ENCODE assay signal across 8 cellular contexts in the genomic region with DNA sequence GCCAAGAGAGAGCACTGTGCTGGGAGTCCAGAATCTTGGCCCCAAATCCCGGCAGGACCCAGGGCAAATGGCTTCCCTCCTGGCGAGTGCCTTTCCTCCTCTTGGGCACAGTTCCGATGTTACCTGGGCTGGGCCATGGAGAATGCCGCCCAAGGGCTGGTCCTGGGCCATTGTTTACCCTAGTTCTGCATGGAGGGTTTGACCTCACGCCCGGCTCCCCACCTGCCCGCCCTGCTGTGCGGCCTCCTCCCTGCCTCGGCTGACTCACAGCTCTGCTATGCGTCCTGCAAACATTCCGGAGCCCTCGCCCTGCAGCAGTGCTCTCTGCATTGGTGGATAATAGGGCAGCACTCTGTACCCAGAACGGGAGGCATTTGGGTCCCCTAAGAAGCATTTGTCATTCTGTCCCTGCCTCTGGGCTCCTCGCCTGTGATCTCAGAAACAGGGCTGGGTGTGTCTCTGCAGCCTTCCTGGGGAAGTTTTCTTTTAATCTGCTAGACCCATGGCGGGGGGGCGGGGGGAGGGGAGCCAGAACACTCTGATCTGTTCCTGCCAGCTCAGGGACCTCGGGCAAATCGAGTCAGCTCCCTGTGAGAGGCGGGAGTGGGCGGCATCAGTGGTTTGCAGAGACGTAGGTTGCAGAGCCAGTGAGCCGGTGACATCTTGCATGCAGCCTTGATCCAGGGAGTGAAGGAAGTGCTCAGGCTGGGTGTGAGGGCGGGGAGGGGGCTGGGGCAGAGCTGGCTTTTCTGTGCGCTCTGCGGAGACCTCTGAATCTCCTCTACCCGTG. TPM values are rescaled to one million over a fixed set of nuclear protein-coding genes. Genes with fewer than 3 reads are reported as not detected.
DNase-seq lines count a peak whose midpoint lies in the region; ATAC-seq and TF ChIP-seq lines count a peak whose summit lies in the region.

No MANE protein-coding gene starts in this region.

- no peak overlapping the region for H3K9ac ChIP-seq in skeletal muscle satellite cell (ENCODE audit: low read depth, low read length)

- H3K27me3 ChIP-seq in SJSA1 (replicated peaks) (no peaks in the 10 kb centered on the region), left ventricle myocardium inferior (ENCODE audit: low read depth) (no peaks in the 10 kb centered on the region), skeletal muscle satellite cell (ENCODE audit: control insufficient read depth, insufficient read depth, low read length) (no peaks in the 10 kb centered on the region)

- H3K36me3 ChIP-seq in SJSA1, result peaks cover under 1% of the 10 kb centered on the region; the same call in 1 of the 2 replicates
- H3K36me3 ChIP-seq in left ventricle myocardium inferior, result no peaks in the 10 kb centered on the region
- H3K36me3 ChIP-seq in skeletal muscle satellite cell (ENCODE audit: insufficient read depth, low read length), result no peaks in the 10 kb centered on the region

- no peaks in the 10 kb centered on the region for H3K27me3 Mint-ChIP-seq in activated naive CD8-positive, alpha-beta T cell

- TF ChIP-seq CTCF in GM12865 (IDR thresholded peaks at IDR 0.05; ENCODE audit: insufficient read depth, low read depth, low read length, missing control alignments) (no peak), left ventricle myocardium inferior (IDR thresholded peaks at IDR 0.05; ENCODE audit: borderline replicate concordance) (no peak)

- peaks cover 2% of the 10 kb centered on the region for H3K36me3 Mint-ChIP-seq in activated naive CD8-positive, alpha-beta T cell

- peak overlapping the region; percentile 60 for H3K4me2 ChIP-seq in skeletal muscle satellite cell (ENCODE audit: low read length)

- H3K4me1 ChIP-seq in SJSA1 (replicated peaks) (peaks cover 41% of the 10 kb centered on the region), left ventricle myocardium inferior (peaks cover 40% of the 10 kb centered on the region), skeletal muscle satellite cell (ENCODE audit: control insufficient read depth, insufficient read depth, low read length) (peaks cover 20% of the 10 kb centered on the region)

- peaks cover 3% of the 10 kb centered on the region for H3K9me3 Mint-ChIP-seq in activated naive CD8-positive, alpha-beta T cell (ENCODE audit: low read depth)

- DNase-seq in GM12865 (ENCODE audit: low read depth), result peak; percentile 33
- DNase-seq in SJSA1 (ENCODE audit: low read depth in 1 of 2, low spot score in 2 of 2), result peak; percentile 99 to 100
- peak; percentile 71 for DNase-seq in left ventricle myocardium inferior

- H3K4me3 ChIP-seq in GM12865 (ENCODE audit: low read depth, low read length) (no peak overlapping the region), SJSA1 (no peak overlapping the region), left ventricle myocardium inferior (peak overlapping the region; percentile 29), skeletal muscle satellite cell (ENCODE audit: low read length) (peak overlapping the region; percentile 32)

- ATAC-seq in GM19463 (IDR thresholded peaks at IDR 0.05; ENCODE audit: unreplicated experiment), result no peak
- ATAC-seq in HG03469 (IDR thresholded peaks at IDR 0.05; ENCODE audit: unreplicated experiment), result no peak
- no peak for ATAC-seq in GM19467 (IDR thresholded peaks at IDR 0.05; ENCODE audit: unreplicated experiment)

- H3K27ac Mint-ChIP-seq in activated naive CD8-positive, alpha-beta T cell, result peak overlapping the region; percentile 81

- intact Hi-C loops in left ventricle myocardium inferior (cut with micrococcal nuclease), result no loop called here

- peaks cover 41% of the 10 kb centered on the region for H3K4me1 Mint-ChIP-seq in activated naive CD8-positive, alpha-beta T cell (ENCODE audit: low read depth)

- H3K4me3 Mint-ChIP-seq in activated naive CD8-positive, alpha-beta T cell, result peak overlapping the region; percentile 68

- H3K27ac ChIP-seq in SJSA1 (peak overlapping the region; percentile 40), left ventricle myocardium inferior (replicated peaks) (peak overlapping the region; percentile 89)

- H3K9me3 ChIP-seq in SJSA1 (replicated peaks) (peaks cover 2% of the 10 kb centered on the region), left ventricle myocardium inferior (replicated peaks) (peaks cover 13% of the 10 kb centered on the region), skeletal muscle satellite cell (replicated peaks; ENCODE audit: low read length) (peaks cover 6% of the 10 kb centered on the region)

RNA-seq across cellular contexts. Expression of gene SMIM38, which starts 32.9 kb away (rescaled TPM):
- 0.38 and 0.50 TPM in 2 replicates for total RNA-seq in SJSA1 (2014; rRNA removed; shearing (Covaris generic))
- not detected for total RNA-seq in left ventricle myocardium inferior
- not detected in 2 replicates for total RNA-seq in skeletal muscle satellite cell (2012; rRNA removed)

Comparison
In these comparisons a context has a peak if more than half of its experiments do, and no peak if none do; other contexts are left out.
1. DNase-seq: peak in every context shown above with its lines; median percentile 100 in SJSA1; 71 in left ventricle myocardium inferior; 33 in GM12865.
2. H3K4me3 ChIP-seq: peak in left ventricle myocardium inferior (single experiment) and skeletal muscle satellite cell (single experiment); none in GM12865 (single experiment) and SJSA1 (single experiment).